10 cellular contexts compared by ENCODE assay signal in the genomic region with DNA sequence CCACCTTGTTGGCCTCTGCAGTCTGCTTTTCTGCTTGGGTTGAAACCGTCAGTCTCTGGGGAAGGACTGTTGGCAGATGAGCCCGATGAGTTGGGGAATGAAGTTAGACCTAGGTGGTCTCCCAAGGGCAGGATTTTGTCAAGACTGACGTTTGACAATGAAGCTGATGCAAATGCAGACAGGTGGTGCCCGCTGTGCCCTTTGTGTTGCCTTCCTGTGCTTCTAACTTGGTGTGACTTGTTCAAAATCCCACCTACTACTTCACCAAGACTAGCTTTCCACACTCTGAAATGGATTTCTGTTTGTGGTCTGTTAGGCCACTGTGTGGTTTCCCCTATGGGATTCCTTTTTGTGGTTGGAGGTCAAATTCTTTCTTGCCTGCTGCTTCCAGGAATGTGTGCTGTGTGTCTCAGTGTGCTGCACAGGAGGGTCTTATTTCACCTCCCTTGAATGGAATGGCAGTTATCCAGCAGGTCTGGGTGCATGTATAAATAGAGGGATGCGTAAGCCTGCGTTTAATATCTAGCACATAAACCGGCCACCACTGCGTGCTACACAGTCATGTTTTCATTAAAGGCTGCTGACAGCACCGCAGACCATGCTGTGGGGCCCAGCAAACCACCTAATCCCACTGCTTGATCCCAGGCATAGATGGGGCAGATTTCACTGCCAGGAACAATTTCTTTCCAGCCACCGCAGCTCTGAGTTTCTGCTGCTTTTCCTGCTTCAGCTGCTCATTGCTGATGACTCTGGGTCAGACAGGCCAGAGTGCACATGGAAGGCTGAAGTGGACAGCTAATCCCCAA. TPM values are rescaled to one million over a fixed set of nuclear protein-coding genes. Genes with fewer than 3 reads are reported as not detected.
DNase-seq lines count a peak whose midpoint lies in the region; ATAC-seq and TF ChIP-seq lines count a peak whose summit lies in the region.
"Had no signal": no experiment of that assay in that cellular context is flagged by ENCODE, and none has a peak within 500 bp of the region (broad histone marks: within the 10 kb centered on the region; RNA-seq: fewer than 3 reads in every experiment).

No MANE protein-coding gene starts in this region.

- intact Hi-C loops in head of caudate nucleus (cut with DNase I): no loop called here

- ATAC-seq in HG02981 (IDR thresholded peaks at IDR 0.05; ENCODE audit: unreplicated experiment) (no peak), GM21717 (IDR thresholded peaks at IDR 0.05; ENCODE audit: unreplicated experiment) (no peak)

- DNase-seq in EL: peak; percentile 89
- DNase-seq in Jurkat, Clone E6-1 (ENCODE audit: low read depth, low spot score): peak; percentile 61
- peak; percentile 99 for DNase-seq in choroid plexus epithelial cell (ENCODE audit: low read depth)
- peak; percentile 93 for DNase-seq in non-pigmented ciliary epithelial cell (ENCODE audit: low read depth)
- no peak for DNase-seq in GM19238 (ENCODE audit: insufficient read length, low spot score)
- DNase-seq in head of caudate nucleus: no peak
- DNase-seq: NCI-H1417 had no signal

- H3K4me3 ChIP-seq in Jurkat, Clone E6-1 (ENCODE audit: low read length): no peak overlapping the region
- no peak overlapping the region for H3K4me3 ChIP-seq in choroid plexus epithelial cell (ENCODE audit: low read depth, low read length)
- H3K4me3 ChIP-seq: vagina had no signal

- no peak for TF ChIP-seq CTCF in choroid plexus epithelial cell (conservative IDR thresholded peaks at IDR 0.05; ENCODE audit: low read depth, low read length)

RNA-seq across cellular contexts. Expression of a gene that starts 44.8 kb away (rescaled TPM):
- polyA plus RNA-seq in Jurkat, Clone E6-1 (2012; ENCODE audit: insufficient read depth, insufficient read length): not detected

Comparison
In these comparisons a context has a peak if more than half of its experiments do, and no peak if none do; other contexts are left out.
1. DNase-seq: peak in EL (single experiment), Jurkat, Clone E6-1 (single experiment), choroid plexus epithelial cell (single experiment) and non-pigmented ciliary epithelial cell (single experiment); none in GM19238 (single experiment) and head of caudate nucleus (0 of 42).